ENCODE assay signal across 1 cellular context in genomic region chr6:160161647-160161986, GRCh38.
TF ChIP-seq lines count a peak whose summit lies in the region.

No MANE protein-coding gene starts in this region.

TF ChIP-seq in GM23338, 12 proteins besides CTCF, POLR2A, EP300 and RAD21 (continued from another document):
- TF ChIP-seq, protein P1, sequence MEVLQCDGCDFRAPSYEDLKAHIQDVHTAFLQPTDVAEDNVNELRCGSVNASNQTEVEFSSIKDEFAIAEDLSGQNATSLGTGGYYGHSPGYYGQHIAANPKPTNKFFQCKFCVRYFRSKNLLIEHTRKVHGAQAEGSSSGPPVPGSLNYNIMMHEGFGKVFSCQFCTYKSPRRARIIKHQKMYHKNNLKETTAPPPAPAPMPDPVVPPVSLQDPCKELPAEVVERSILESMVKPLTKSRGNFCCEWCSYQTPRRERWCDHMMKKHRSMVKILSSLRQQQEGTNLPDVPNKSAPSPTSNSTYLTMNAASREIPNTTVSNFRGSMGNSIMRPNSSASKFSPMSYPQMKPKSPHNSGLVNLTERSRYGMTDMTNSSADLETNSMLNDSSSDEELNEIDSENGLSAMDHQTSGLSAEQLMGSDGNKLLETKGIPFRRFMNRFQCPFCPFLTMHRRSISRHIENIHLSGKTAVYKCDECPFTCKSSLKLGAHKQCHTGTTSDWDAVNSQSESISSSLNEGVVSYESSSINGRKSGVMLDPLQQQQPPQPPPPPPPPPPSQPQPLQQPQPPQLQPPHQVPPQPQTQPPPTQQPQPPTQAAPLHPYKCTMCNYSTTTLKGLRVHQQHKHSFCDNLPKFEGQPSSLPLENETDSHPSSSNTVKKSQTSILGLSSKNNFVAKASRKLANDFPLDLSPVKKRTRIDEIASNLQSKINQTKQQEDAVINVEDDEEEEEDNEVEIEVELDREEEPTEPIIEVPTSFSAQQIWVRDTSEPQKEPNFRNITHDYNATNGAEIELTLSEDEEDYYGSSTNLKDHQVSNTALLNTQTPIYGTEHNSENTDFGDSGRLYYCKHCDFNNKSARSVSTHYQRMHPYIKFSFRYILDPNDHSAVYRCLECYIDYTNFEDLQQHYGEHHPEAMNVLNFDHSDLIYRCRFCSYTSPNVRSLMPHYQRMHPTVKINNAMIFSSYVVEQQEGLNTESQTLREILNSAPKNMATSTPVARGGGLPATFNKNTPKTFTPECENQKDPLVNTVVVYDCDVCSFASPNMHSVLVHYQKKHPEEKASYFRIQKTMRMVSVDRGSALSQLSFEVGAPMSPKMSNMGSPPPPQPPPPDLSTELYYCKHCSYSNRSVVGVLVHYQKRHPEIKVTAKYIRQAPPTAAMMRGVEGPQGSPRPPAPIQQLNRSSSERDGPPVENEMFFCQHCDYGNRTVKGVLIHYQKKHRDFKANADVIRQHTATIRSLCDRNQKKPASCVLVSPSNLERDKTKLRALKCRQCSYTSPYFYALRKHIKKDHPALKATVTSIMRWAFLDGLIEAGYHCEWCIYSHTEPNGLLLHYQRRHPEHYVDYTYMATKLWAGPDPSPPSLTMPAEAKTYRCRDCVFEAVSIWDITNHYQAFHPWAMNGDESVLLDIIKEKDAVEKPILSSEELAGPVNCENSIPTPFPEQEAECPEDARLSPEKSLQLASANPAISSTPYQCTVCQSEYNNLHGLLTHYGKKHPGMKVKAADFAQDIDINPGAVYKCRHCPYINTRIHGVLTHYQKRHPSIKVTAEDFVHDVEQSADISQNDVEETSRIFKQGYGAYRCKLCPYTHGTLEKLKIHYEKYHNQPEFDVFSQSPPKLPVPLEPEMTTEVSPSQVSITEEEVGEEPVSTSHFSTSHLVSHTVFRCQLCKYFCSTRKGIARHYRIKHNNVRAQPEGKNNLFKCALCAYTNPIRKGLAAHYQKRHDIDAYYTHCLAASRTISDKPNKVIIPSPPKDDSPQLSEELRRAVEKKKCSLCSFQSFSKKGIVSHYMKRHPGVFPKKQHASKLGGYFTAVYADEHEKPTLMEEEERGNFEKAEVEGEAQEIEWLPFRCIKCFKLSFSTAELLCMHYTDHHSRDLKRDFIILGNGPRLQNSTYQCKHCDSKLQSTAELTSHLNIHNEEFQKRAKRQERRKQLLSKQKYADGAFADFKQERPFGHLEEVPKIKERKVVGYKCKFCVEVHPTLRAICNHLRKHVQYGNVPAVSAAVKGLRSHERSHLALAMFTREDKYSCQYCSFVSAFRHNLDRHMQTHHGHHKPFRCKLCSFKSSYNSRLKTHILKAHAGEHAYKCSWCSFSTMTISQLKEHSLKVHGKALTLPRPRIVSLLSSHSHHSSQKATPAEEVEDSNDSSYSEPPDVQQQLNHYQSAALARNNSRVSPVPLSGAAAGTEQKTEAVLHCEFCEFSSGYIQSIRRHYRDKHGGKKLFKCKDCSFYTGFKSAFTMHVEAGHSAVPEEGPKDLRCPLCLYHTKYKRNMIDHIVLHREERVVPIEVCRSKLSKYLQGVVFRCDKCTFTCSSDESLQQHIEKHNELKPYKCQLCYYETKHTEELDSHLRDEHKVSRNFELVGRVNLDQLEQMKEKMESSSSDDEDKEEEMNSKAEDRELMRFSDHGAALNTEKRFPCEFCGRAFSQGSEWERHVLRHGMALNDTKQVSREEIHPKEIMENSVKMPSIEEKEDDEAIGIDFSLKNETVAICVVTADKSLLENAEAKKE (CRISPR knock-in tag; IDR thresholded peaks at IDR 0.05), result no peak
- TF ChIP-seq CREB1 (CRISPR knock-in tag; IDR thresholded peaks at IDR 0.05; ENCODE audit: low read depth), result no peak
- TF ChIP-seq ZNF331 (CRISPR knock-in tag; IDR thresholded peaks at IDR 0.05; ENCODE audit: low read depth), result no peak
- TF ChIP-seq ETS1 (IDR thresholded peaks at IDR 0.05), result no peak
- TF ChIP-seq REST (IDR thresholded peaks at IDR 0.05; ENCODE audit: unreplicated experiment), result no peak
- TF ChIP-seq STAT1 (IDR thresholded peaks at IDR 0.05; ENCODE audit: unreplicated experiment), result no peak
